Comparison of ENCODE assay signal across 8 cellular contexts in genomic region chrX:132023117-132023895, GRCh38. TPM values are rescaled to one million over a fixed set of nuclear protein-coding genes. Genes with fewer than 3 reads are reported as not detected.
DNase-seq lines count a peak whose midpoint lies in the region; ATAC-seq and TF ChIP-seq lines count a peak whose summit lies in the region.

STK26 (plus strand) TSS chrX:132023302; CDS start chrX:132023618, 316 bp downstream.

- no peaks in the 10 kb centered on the region for H3K36me3 ChIP-seq in muscle layer of duodenum (ENCODE audit: control insufficient read depth in 1 of 2, insufficient read depth in 2 of 2, low read length in 2 of 2)

- CTCF ChIA-PET in CD4-positive, alpha-beta T cell (lab: Charles Lee): no interaction called here

- no peak for TF ChIP-seq CTCF in CD4-positive, alpha-beta T cell (IDR thresholded peaks at IDR 0.05)
- no peak for TF ChIP-seq CTCF in epithelial cell of esophagus (IDR thresholded peaks at IDR 0.05; ENCODE audit: insufficient read depth, low read depth, low read length, missing control alignments)

- peaks cover 0 to 3% of the 10 kb centered on the region in 2 donors for H3K4me1 ChIP-seq in muscle layer of duodenum (ENCODE audit: control insufficient read depth in 1 of 2, insufficient read depth in 2 of 2, low read length in 2 of 2)

- H3K4me3 ChIP-seq in epithelial cell of esophagus (ENCODE audit: low read length) (peak within 1 kb of the TSS; percentile 68), muscle layer of duodenum (ENCODE audit: low read depth in 1 of 2, low read length in 2 of 2) (peak within 1 kb of the TSS; percentile 56 to 81)

- H3K36me3 Mint-ChIP-seq in CD4-positive, alpha-beta T cell (ENCODE audit: low read depth): peaks cover 5% of the 10 kb centered on the region

- intact Hi-C loops in CD4-positive, alpha-beta T cell (cut with DNase I, micrococcal nuclease): loop anchor here (1.0 to 10.0 kb wide), 7 partner anchors 36 to 461 kb away; partner anchors contain the start of genes MBNL3 (in 1 of the 2) and RAP2C (in 1 of the 2)

- peak within 1 kb of the TSS; percentile 97 for H3K4me3 Mint-ChIP-seq in CD4-positive, alpha-beta T cell

- H3K27ac Mint-ChIP-seq in CD4-positive, alpha-beta T cell: peak within 1 kb of the TSS; percentile 90

- no peaks in the 10 kb centered on the region for H3K9me3 ChIP-seq in CD4-positive, alpha-beta T cell (ENCODE audit: control insufficient read depth, low read length)
- no peaks in the 10 kb centered on the region for H3K9me3 ChIP-seq in muscle layer of duodenum (ENCODE audit: control insufficient read depth in 1 of 2, low read length in 2 of 2)

- peak; percentile 58 to 78 (median 68) for DNase-seq in CD4-positive, alpha-beta T cell
- DNase-seq in NOMO-1 (lab: John Stamatoyannopoulos, UW; ENCODE audit: unreplicated experiment in 2 of 2): peak; percentile 60 to 72
- DNase-seq in activated CD8-positive, alpha-beta memory T cell treated with anti-CD3 and anti-CD28 coated beads, Interleukin-2, amount 50 U/mL, for 4 hours: peak; percentile 75
- peak; percentile 84 for DNase-seq in epithelial cell of esophagus (ENCODE audit: low read depth)
- DNase-seq in stimulated activated CD8-positive, alpha-beta memory T cell treated with anti-CD3 and anti-CD28 coated beads, Interleukin-7, amount 100 ng/mL, for 4 hours (ENCODE audit: low read depth in 2 of 2): peak; percentile 46 to 70

- no peaks in the 10 kb centered on the region for H3K9me3 Mint-ChIP-seq in CD4-positive, alpha-beta T cell

- H3K27ac ChIP-seq in CD4-positive, alpha-beta T cell (ENCODE audit: low read depth, low read length): peak within 1 kb of the TSS; percentile 81
- H3K27ac ChIP-seq in muscle layer of duodenum (ENCODE audit: low read length): no peak within 1 kb of the TSS

- POLR2A ChIA-PET in CD4-positive, alpha-beta T cell (lab: Charles Lee): interaction anchor here (0.7 to 4.3 kb wide), 13 partner anchors 10 to 468 kb away, joined by 3 to 43 read pairs (median 4); partner anchors contain the start of gene RAP2C

- H3K27me3 ChIP-seq in CD4-positive, alpha-beta T cell (ENCODE audit: control insufficient read depth, insufficient read depth, low read length): no peaks in the 10 kb centered on the region
- H3K27me3 ChIP-seq in muscle layer of duodenum (ENCODE audit: low read depth, low read length): no peaks in the 10 kb centered on the region

- H3K4me1 Mint-ChIP-seq in CD4-positive, alpha-beta T cell (ENCODE audit: low read depth): peaks cover 35% of the 10 kb centered on the region

- ATAC-seq in CD4-positive, alpha-beta T cell (ENCODE audit: poor library complexity): peak; percentile 88
- ATAC-seq in GM19351 (IDR thresholded peaks at IDR 0.05; ENCODE audit: unreplicated experiment): peak; percentile 68
- ATAC-seq in HG03457 (IDR thresholded peaks at IDR 0.05; ENCODE audit: unreplicated experiment): peak; percentile 71

- H3K27me3 Mint-ChIP-seq in CD4-positive, alpha-beta T cell: no peaks in the 10 kb centered on the region

RNA-seq across cellular contexts. Expression of gene STK26, which starts in this region (rescaled TPM):
- total RNA-seq in CD4-positive, alpha-beta T cell: 10 to 100 TPM; 25.2 to 27.9 TPM
